Comparison of ENCODE assay signal across 16 cellular contexts in the genomic region with DNA sequence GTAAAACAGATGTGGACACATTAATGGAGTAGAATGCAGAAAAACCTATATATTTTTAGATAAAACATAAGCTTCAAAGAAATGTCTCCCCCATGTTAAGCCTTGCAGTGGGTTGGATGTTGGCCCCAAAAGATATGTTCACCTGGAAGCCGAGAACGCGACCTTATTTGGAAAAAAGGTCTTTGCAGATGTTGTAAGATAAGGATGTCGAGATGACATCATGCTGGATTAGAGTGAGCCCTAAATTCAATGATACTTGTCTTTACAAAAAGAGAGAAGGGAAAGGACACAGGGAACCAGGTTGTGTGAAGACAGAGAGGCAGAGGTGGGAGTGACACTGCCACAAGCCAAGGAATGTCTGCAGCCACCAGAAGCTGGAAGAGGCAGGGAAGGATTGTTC. TPM values are rescaled to one million over a fixed set of nuclear protein-coding genes. Genes with fewer than 3 reads are reported as not detected.
DNase-seq lines count a peak whose midpoint lies in the region; ATAC-seq and TF ChIP-seq lines count a peak whose summit lies in the region.
"Had no signal": no experiment of that assay in that cellular context is flagged by ENCODE, and none has a peak within 500 bp of the region (broad histone marks: within the 10 kb centered on the region; RNA-seq: fewer than 3 reads in every experiment).

No MANE protein-coding gene starts in this region.

- CTCF ChIA-PET in activated CD4-positive, alpha-beta memory T cell treated with anti-CD3 and anti-CD28 coated beads for 36 hours (lab: Charles Lee) = interaction anchor here (1.2 kb wide), 1 partner anchor 46 kb away, joined by 3 read pairs; no protein-coding TSS in a partner anchor
- CTCF ChIA-PET in activated CD4-positive, alpha-beta memory T cell treated with anti-CD3 and anti-CD28 coated beads, Interleukin-2, amount 10 ng/mL, durations not matched to agents 7 days and 5 days (lab: Charles Lee) = interaction anchor here (1.4 kb wide), 1 partner anchor 344 kb away, joined by 4 read pairs; no protein-coding TSS in a partner anchor

- no peaks in the 10 kb centered on the region for H3K9me3 Mint-ChIP-seq in activated CD4-positive, alpha-beta memory T cell treated with anti-CD3 and anti-CD28 coated beads for 36 hours
- H3K9me3 Mint-ChIP-seq in activated CD4-positive, alpha-beta memory T cell treated with anti-CD3 and anti-CD28 coated beads, Interleukin-2, amount 10 ng/mL, durations not matched to agents 7 days and 5 days = no peaks in the 10 kb centered on the region
- no peaks in the 10 kb centered on the region for H3K9me3 Mint-ChIP-seq in CD4-positive, CD25-positive, alpha-beta regulatory T cell
- no peaks in the 10 kb centered on the region for H3K9me3 Mint-ChIP-seq in activated T-helper 17 cell treated with anti-CD3 and anti-CD28 coated beads, Interleukin-2, amount 50 U/mL, for 72 hours
- no peaks in the 10 kb centered on the region for H3K9me3 Mint-ChIP-seq in natural killer cell

- peaks cover 78% of the 10 kb centered on the region for H3K4me1 Mint-ChIP-seq in activated CD4-positive, alpha-beta memory T cell treated with anti-CD3 and anti-CD28 coated beads for 36 hours (ENCODE audit: low read depth)
- peaks cover 64% of the 10 kb centered on the region for H3K4me1 Mint-ChIP-seq in activated CD4-positive, alpha-beta memory T cell treated with anti-CD3 and anti-CD28 coated beads, Interleukin-2, amount 10 ng/mL, durations not matched to agents 7 days and 5 days
- peaks cover 30 to 76% (median 64%) of the 10 kb centered on the region in 4 donors for H3K4me1 Mint-ChIP-seq in CD4-positive, CD25-positive, alpha-beta regulatory T cell
- H3K4me1 Mint-ChIP-seq in activated T-helper 17 cell treated with anti-CD3 and anti-CD28 coated beads, Interleukin-2, amount 50 U/mL, for 72 hours = peaks cover 49% of the 10 kb centered on the region
- H3K4me1 Mint-ChIP-seq in natural killer cell = peaks cover 49 to 54% of the 10 kb centered on the region in 2 donors

- H3K27me3 Mint-ChIP-seq in activated CD4-positive, alpha-beta memory T cell treated with anti-CD3 and anti-CD28 coated beads for 36 hours = no peaks in the 10 kb centered on the region
- no peaks in the 10 kb centered on the region for H3K27me3 Mint-ChIP-seq in activated CD4-positive, alpha-beta memory T cell treated with anti-CD3 and anti-CD28 coated beads, Interleukin-2, amount 10 ng/mL, durations not matched to agents 7 days and 5 days
- no peaks in the 10 kb centered on the region for H3K27me3 Mint-ChIP-seq in CD4-positive, CD25-positive, alpha-beta regulatory T cell
- no peaks in the 10 kb centered on the region for H3K27me3 Mint-ChIP-seq in activated T-helper 17 cell treated with anti-CD3 and anti-CD28 coated beads, Interleukin-2, amount 50 U/mL, for 72 hours
- no peaks in the 10 kb centered on the region for H3K27me3 Mint-ChIP-seq in natural killer cell (ENCODE audit: low read depth in 2 of 2)

- no peaks in the 10 kb centered on the region for H3K27me3 ChIP-seq in CD4-positive, CD25-positive, alpha-beta regulatory T cell (ENCODE audit: control insufficient read depth, insufficient read depth, low read length)

- H3K9me3 ChIP-seq in CD4-positive, CD25-positive, alpha-beta regulatory T cell (ENCODE audit: control insufficient read depth in 2 of 2, low read length in 2 of 2) = no peaks in the 10 kb centered on the region

- peak overlapping the region; percentile 93 for H3K27ac ChIP-seq in CD4-positive, CD25-positive, alpha-beta regulatory T cell (ENCODE audit: insufficient read depth, low read length, poor library complexity, severe bottlenecking)

- H3K4me3 Mint-ChIP-seq in activated CD4-positive, alpha-beta memory T cell treated with anti-CD3 and anti-CD28 coated beads for 36 hours = no peak overlapping the region
- no peak overlapping the region for H3K4me3 Mint-ChIP-seq in activated CD4-positive, alpha-beta memory T cell treated with anti-CD3 and anti-CD28 coated beads, Interleukin-2, amount 10 ng/mL, durations not matched to agents 7 days and 5 days
- H3K4me3 Mint-ChIP-seq in CD4-positive, CD25-positive, alpha-beta regulatory T cell = peak overlapping the region in 3 of 4 donors; percentile 51 to 86 (median 56)
- peak overlapping the region; percentile 88 for H3K4me3 Mint-ChIP-seq in activated T-helper 17 cell treated with anti-CD3 and anti-CD28 coated beads, Interleukin-2, amount 50 U/mL, for 72 hours
- no peak overlapping the region for H3K4me3 Mint-ChIP-seq in natural killer cell

- ATAC-seq in CD4-positive, CD25-positive, alpha-beta regulatory T cell (ENCODE audit: low read depth in 2 of 2) = no peak
- ATAC-seq in activated T-helper 17 cell treated with anti-CD3 and anti-CD28 coated beads, Interleukin-2, amount 50 U/mL, for 72 hours (replicated peaks) = no peak
- ATAC-seq in natural killer cell = no peak
- ATAC-seq in HG03139 (IDR thresholded peaks at IDR 0.05; ENCODE audit: unreplicated experiment) = no peak
- ATAC-seq: PC-3 had no signal

- intact Hi-C loops in activated CD4-positive, alpha-beta memory T cell treated with anti-CD3 and anti-CD28 coated beads for 36 hours (cut with micrococcal nuclease) = loop anchor here (10.0 kb wide), 1 partner anchor 407 kb away; a partner anchor contains a TSS
- intact Hi-C loops in natural killer cell (cut with micrococcal nuclease) = no loop called here

- no peak for DNase-seq in activated CD4-positive, alpha-beta memory T cell treated with anti-CD3 and anti-CD28 coated beads for 36 hours
- no peak for DNase-seq in activated CD4-positive, alpha-beta memory T cell treated with anti-CD3 and anti-CD28 coated beads, Interleukin-2, amount 10 ng/mL, durations not matched to agents 7 days and 5 days
- no peak for DNase-seq in CD4-positive, CD25-positive, alpha-beta regulatory T cell
- DNase-seq in natural killer cell (no peak), NCI-H1105 (lab: John Stamatoyannopoulos, UW) (no peak), NCI-H2227 treated with DMSO at 0.1 percent for 48 hours (lab: John Stamatoyannopoulos, UW) (no peak)
- DNase-seq: C1 segment of cervical spinal cord, HCEC 1CT, IMR-90, MV-4-11, NCI-H146, NCI-H2107, NCI-H446 treated with DMSO at 0.1 percent for 48 hours, PC-3 had no signal

- no peaks in the 10 kb centered on the region for H3K36me3 ChIP-seq in CD4-positive, CD25-positive, alpha-beta regulatory T cell (ENCODE audit: control insufficient read depth, insufficient read depth, low read length)

- peaks cover 74% of the 10 kb centered on the region for H3K4me1 ChIP-seq in CD4-positive, CD25-positive, alpha-beta regulatory T cell (ENCODE audit: control insufficient read depth, insufficient read depth, low read length, poor library complexity, severe bottlenecking)

- H3K27ac Mint-ChIP-seq in activated CD4-positive, alpha-beta memory T cell treated with anti-CD3 and anti-CD28 coated beads for 36 hours = peak overlapping the region; percentile 20
- no peak overlapping the region for H3K27ac Mint-ChIP-seq in activated CD4-positive, alpha-beta memory T cell treated with anti-CD3 and anti-CD28 coated beads, Interleukin-2, amount 10 ng/mL, durations not matched to agents 7 days and 5 days
- peak overlapping the region; percentile 89 to 100 (median 92) for H3K27ac Mint-ChIP-seq in CD4-positive, CD25-positive, alpha-beta regulatory T cell
- H3K27ac Mint-ChIP-seq in activated T-helper 17 cell treated with anti-CD3 and anti-CD28 coated beads, Interleukin-2, amount 50 U/mL, for 72 hours = peak overlapping the region; percentile 88
- peak overlapping the region; percentile 90 to 93 for H3K27ac Mint-ChIP-seq in natural killer cell

- H3K4me3 ChIP-seq in CD4-positive, CD25-positive, alpha-beta regulatory T cell (ENCODE audit: low read depth, low read length) = no peak overlapping the region

- POLR2A ChIA-PET in activated CD4-positive, alpha-beta memory T cell treated with anti-CD3 and anti-CD28 coated beads for 36 hours (lab: Charles Lee) = no interaction called here
- POLR2A ChIA-PET in activated CD4-positive, alpha-beta memory T cell treated with anti-CD3 and anti-CD28 coated beads, Interleukin-2, amount 10 ng/mL, durations not matched to agents 7 days and 5 days (lab: Charles Lee) = interaction anchor here (0.7 to 1.6 kb wide), 3 partner anchors 12 to 27 kb away, joined by 3 read pairs; no protein-coding TSS in a partner anchor

- no peak for TF ChIP-seq CTCF in natural killer cell (IDR thresholded peaks at IDR 0.05)

- H3K36me3 Mint-ChIP-seq in activated CD4-positive, alpha-beta memory T cell treated with anti-CD3 and anti-CD28 coated beads for 36 hours = peaks cover 15% of the 10 kb centered on the region
- peaks cover 20% of the 10 kb centered on the region for H3K36me3 Mint-ChIP-seq in activated CD4-positive, alpha-beta memory T cell treated with anti-CD3 and anti-CD28 coated beads, Interleukin-2, amount 10 ng/mL, durations not matched to agents 7 days and 5 days (ENCODE audit: low read depth)
- H3K36me3 Mint-ChIP-seq in CD4-positive, CD25-positive, alpha-beta regulatory T cell = no peaks in the 10 kb centered on the region
- peaks cover 17% of the 10 kb centered on the region for H3K36me3 Mint-ChIP-seq in activated T-helper 17 cell treated with anti-CD3 and anti-CD28 coated beads, Interleukin-2, amount 50 U/mL, for 72 hours (ENCODE audit: low read depth)
- H3K36me3 Mint-ChIP-seq in natural killer cell = no peaks in the 10 kb centered on the region

RNA-seq across cellular contexts. Expression of a gene that starts 3.1 kb away (rescaled TPM):
- total RNA-seq in activated CD4-positive, alpha-beta memory T cell treated with anti-CD3 and anti-CD28 coated beads for 36 hours = 10 to 100 TPM; 81.8 to 85.8 TPM
- total RNA-seq in activated CD4-positive, alpha-beta memory T cell treated with anti-CD3 and anti-CD28 coated beads, Interleukin-2, amount 10 ng/mL, durations not matched to agents 7 days and 5 days = 10 to 100 TPM; 70.8 to 75.9 TPM
- total RNA-seq in CD4-positive, CD25-positive, alpha-beta regulatory T cell = 167 TPM
- polyA plus RNA-seq in CD4-positive, CD25-positive, alpha-beta regulatory T cell = 10 to 100 TPM; 44.8 to 62.3 (median 58.6) TPM
- total RNA-seq in activated T-helper 17 cell treated with anti-CD3 and anti-CD28 coated beads, Interleukin-2, amount 50 U/mL, for 72 hours = 10 to 100 TPM; 75.4 to 85.4 TPM
- 10 to 100 TPM; 34.1 to 50.8 (median 43.0) TPM for total RNA-seq in natural killer cell

Comparison
In these comparisons a context has a peak if more than half of its experiments do, and no peak if none do; other contexts are left out.
1. H3K4me3 Mint-ChIP-seq: peak in CD4-positive, CD25-positive, alpha-beta regulatory T cell (3 of 4) and activated T-helper 17 cell treated with anti-CD3 and anti-CD28 coated beads, Interleukin-2, amount 50 U/mL, for 72 hours (single experiment); none in activated CD4-positive, alpha-beta memory T cell treated with anti-CD3 and anti-CD28 coated beads for 36 hours (single experiment), activated CD4-positive, alpha-beta memory T cell treated with anti-CD3 and anti-CD28 coated beads, Interleukin-2, amount 10 ng/mL, durations not matched to agents 7 days and 5 days (single experiment) and natural killer cell (single experiment).